13 cellular contexts compared by ENCODE assay signal in the genomic region with DNA sequence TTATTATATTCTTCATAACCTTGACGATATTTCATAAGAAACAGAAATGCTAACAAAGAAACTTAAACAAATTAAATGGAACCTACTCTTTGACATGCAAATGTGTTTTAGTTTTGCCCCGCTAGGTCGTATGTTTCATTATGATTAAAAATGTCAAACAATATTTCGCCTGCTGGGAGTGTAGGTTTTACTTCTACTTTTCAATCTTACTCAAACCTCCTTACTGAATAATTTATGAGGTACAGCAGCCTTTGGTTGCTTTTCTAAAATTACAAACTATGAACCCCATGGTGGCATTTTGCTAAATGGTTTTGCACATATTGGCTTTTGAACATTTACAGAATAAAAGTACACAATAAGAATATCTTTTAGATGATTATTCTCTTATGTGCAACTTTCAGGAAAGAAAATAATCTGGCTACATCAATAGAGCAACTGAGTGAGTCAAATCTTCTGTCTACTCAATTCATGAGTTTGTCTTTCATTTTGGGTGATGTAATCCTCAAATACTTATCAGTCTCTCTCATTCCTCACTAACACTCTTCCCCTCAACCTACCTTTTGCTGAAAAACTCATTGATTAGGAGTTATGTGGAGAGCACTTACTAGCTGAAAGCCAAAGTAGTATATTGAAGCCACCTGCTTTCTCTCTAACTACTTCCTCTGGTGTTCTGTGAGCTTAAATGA.
DNase-seq lines count a peak whose midpoint lies in the region; ATAC-seq and TF ChIP-seq lines count a peak whose summit lies in the region.
"Had no signal": no experiment of that assay in that cellular context is flagged by ENCODE, and none has a peak within 500 bp of the region (broad histone marks: within the 10 kb centered on the region; RNA-seq: fewer than 3 reads in every experiment).

No MANE protein-coding gene starts in this region.

- H3K4me3 ChIP-seq in CD8-positive, alpha-beta T cell (ENCODE audit: low read depth, low read length): no peak overlapping the region
- H3K4me3 ChIP-seq: sigmoid colon had no signal

- CTCF ChIA-PET in CD8-positive, alpha-beta T cell (lab: Charles Lee): no interaction called here

- H3K4me1 Mint-ChIP-seq in CD8-positive, alpha-beta T cell (ENCODE audit: low read depth): no peaks in the 10 kb centered on the region
- H3K4me1 Mint-ChIP-seq: activated CD8-positive, alpha-beta memory T cell treated with anti-CD3 and anti-CD28 coated beads, Interleukin-2, amount 10 ng/mL, durations not matched to agents 7 days and 5 days; CD14-positive monocyte had no signal

- H3K4me1 ChIP-seq in CD8-positive, alpha-beta T cell (ENCODE audit: insufficient read depth, low read length): no peaks in the 10 kb centered on the region
- H3K4me1 ChIP-seq: sigmoid colon had no signal

- no peak overlapping the region for H3K27ac ChIP-seq in CD8-positive, alpha-beta T cell (ENCODE audit: low read depth, low read length)
- H3K27ac ChIP-seq: sigmoid colon had no signal

- H3K27ac Mint-ChIP-seq in CD8-positive, alpha-beta T cell: no peak overlapping the region
- H3K27ac Mint-ChIP-seq: activated CD8-positive, alpha-beta memory T cell treated with anti-CD3 and anti-CD28 coated beads, Interleukin-2, amount 10 ng/mL, durations not matched to agents 7 days and 5 days; CD14-positive monocyte; type B pancreatic cell had no signal

- H3K36me3 ChIP-seq in CD8-positive, alpha-beta T cell (ENCODE audit: insufficient read depth, low read length): no peaks in the 10 kb centered on the region
- H3K36me3 ChIP-seq: sigmoid colon had no signal

- POLR2A ChIA-PET in CD8-positive, alpha-beta T cell (lab: Charles Lee): no interaction called here

- no peaks in the 10 kb centered on the region for H3K9me3 ChIP-seq in CD8-positive, alpha-beta T cell (ENCODE audit: low read length)
- H3K9me3 ChIP-seq: sigmoid colon had no signal

- peaks cover 4% of the 10 kb centered on the region for H3K9me3 Mint-ChIP-seq in CD8-positive, alpha-beta T cell
- H3K9me3 Mint-ChIP-seq: type B pancreatic cell had no signal

- no peak for DNase-seq in retina
- DNase-seq in CD8-positive, alpha-beta T cell: no peak
- no peak for DNase-seq in HUDEP-2 (lab: John Stamatoyannopoulos, UW; ENCODE audit: unreplicated experiment in 76 of 76)
- no peak for DNase-seq in DMS114 treated with DMSO at 0.1 percent for 48 hours (lab: John Stamatoyannopoulos, UW; ENCODE audit: unreplicated experiment)
- DNase-seq: activated CD8-positive, alpha-beta memory T cell treated with anti-CD3 and anti-CD28 coated beads, Interleukin-2, amount 10 ng/mL, durations not matched to agents 7 days and 5 days; NCI-H1105; sigmoid colon had no signal

- ATAC-seq in GM18861 (IDR thresholded peaks at IDR 0.05; ENCODE audit: unreplicated experiment) (peak; percentile 93), GM21423 (IDR thresholded peaks at IDR 0.05; ENCODE audit: unreplicated experiment) (peak; percentile 89), HG02973 (IDR thresholded peaks at IDR 0.05; ENCODE audit: unreplicated experiment) (peak; percentile 96), HG03571 (IDR thresholded peaks at IDR 0.05; ENCODE audit: unreplicated experiment) (peak; percentile 97)
- ATAC-seq in CD8-positive, alpha-beta T cell: no peak
- ATAC-seq: activated CD8-positive, alpha-beta memory T cell treated with anti-CD3 and anti-CD28 coated beads, Interleukin-2, amount 10 ng/mL, durations not matched to agents 7 days and 5 days had no signal

- no peaks in the 10 kb centered on the region for H3K27me3 Mint-ChIP-seq in CD8-positive, alpha-beta T cell (ENCODE audit: low read depth)
- H3K27me3 Mint-ChIP-seq: activated CD8-positive, alpha-beta memory T cell treated with anti-CD3 and anti-CD28 coated beads, Interleukin-2, amount 10 ng/mL, durations not matched to agents 7 days and 5 days had no signal

- no peaks in the 10 kb centered on the region for H3K36me3 Mint-ChIP-seq in CD8-positive, alpha-beta T cell
- H3K36me3 Mint-ChIP-seq: activated CD8-positive, alpha-beta memory T cell treated with anti-CD3 and anti-CD28 coated beads, Interleukin-2, amount 10 ng/mL, durations not matched to agents 7 days and 5 days; CD14-positive monocyte; type B pancreatic cell had no signal

- TF ChIP-seq CTCF in CD8-positive, alpha-beta T cell (IDR thresholded peaks at IDR 0.05): no peak

- intact Hi-C loops in CD8-positive, alpha-beta T cell (cut with DNase I, micrococcal nuclease): no loop called here

- H3K4me3 Mint-ChIP-seq in CD8-positive, alpha-beta T cell: no peak overlapping the region
- H3K4me3 Mint-ChIP-seq: activated CD8-positive, alpha-beta memory T cell treated with anti-CD3 and anti-CD28 coated beads, Interleukin-2, amount 10 ng/mL, durations not matched to agents 7 days and 5 days; CD14-positive monocyte; type B pancreatic cell had no signal

- H3K27me3 ChIP-seq in CD8-positive, alpha-beta T cell (ENCODE audit: insufficient read depth, low read length): no peaks in the 10 kb centered on the region
- H3K27me3 ChIP-seq: sigmoid colon had no signal
